ENCODE assay signal across 35 cellular contexts in genomic region chr11:57888385-57888784, GRCh38.
"Had no signal": no experiment of that assay in that cellular context is flagged by ENCODE, and none has a peak within 500 bp of the region (broad histone marks: within the 10 kb centered on the region; RNA-seq: fewer than 3 reads in every experiment).

No MANE protein-coding gene starts in this region.

- H3K36me3 ChIP-seq: adrenal gland, brain microvascular endothelial cell, breast epithelium had no signal

- ATAC-seq: activated CD8-positive, alpha-beta T cell treated with anti-CD3 and anti-CD28 coated beads for 36 hours; activated naive CD4-positive, alpha-beta T cell treated with anti-CD3 and anti-CD28 coated beads, Interleukin-2, amount 50 U/mL, for 72 hours; activated T-cell treated with anti-CD3 and anti-CD28 coated beads, Interleukin-2, amount 50 U/mL, for 4 hours; activated T-cell treated with anti-CD3 and anti-CD28 coated beads, Interleukin-2, amount 50 U/mL, for 72 hours; activated T-helper 17 cell treated with anti-CD3 and anti-CD28 coated beads, Interleukin-2, amount 50 U/mL, for 72 hours; body of pancreas had no signal

- H3K4me3 ChIP-seq: adrenal gland, body of pancreas, breast epithelium had no signal

- H3K4me1 Mint-ChIP-seq: activated B cell treated with CpG ODN at 0.5 μM for 24 hours; activated CD4-positive, alpha-beta T cell treated with anti-CD3 and anti-CD28 coated beads, Interleukin-2, amount 10 ng/mL, durations not matched to agents 24 days and 14 days; activated naive CD8-positive, alpha-beta T cell treated with anti-CD3 and anti-CD28 coated beads for 36 hours; activated T-helper 17 cell treated with anti-CD3 and anti-CD28 coated beads, Interleukin-2, amount 50 U/mL, for 72 hours had no signal

- H3K27ac ChIP-seq: adrenal gland, body of pancreas, brain microvascular endothelial cell, breast epithelium, VCaP had no signal

- H3K9me3 Mint-ChIP-seq: activated B cell treated with CpG ODN at 0.5 μM for 24 hours; activated CD4-positive, alpha-beta T cell treated with anti-CD3 and anti-CD28 coated beads, Interleukin-2, amount 10 ng/mL, durations not matched to agents 24 days and 14 days; activated CD8-positive, alpha-beta T cell treated with anti-CD3 and anti-CD28 coated beads for 36 hours; activated naive CD4-positive, alpha-beta T cell treated with anti-CD3 and anti-CD28 coated beads, Interleukin-2, amount 50 U/mL, for 72 hours; activated T-cell treated with anti-CD3 and anti-CD28 coated beads, Interleukin-2, amount 50 U/mL, for 4 hours; activated T-helper 17 cell treated with anti-CD3 and anti-CD28 coated beads, Interleukin-2, amount 50 U/mL, for 72 hours; T-helper 1 cell treated with Interleukin-12 subunit alpha and Interleukin-12 subunit beta and Interleukin-4 antibody, amounts not matched to agents 30 μg/mL and 1 μg/mL, for 36 hours; T-helper 2 cell treated with Interferon-gamma antibody and Interleukin-4, amounts not matched to agents 5 μg/mL and 100 μg/mL, for 36 hours had no signal

- H3K27ac Mint-ChIP-seq: activated B cell treated with CpG ODN at 0.5 μM for 24 hours; activated CD4-positive, alpha-beta memory T cell treated with anti-CD3 and anti-CD28 coated beads for 36 hours; activated CD4-positive, alpha-beta T cell treated with anti-CD3 and anti-CD28 coated beads, Interleukin-2, amount 10 ng/mL, durations not matched to agents 24 days and 14 days; activated CD8-positive, alpha-beta T cell treated with anti-CD3 and anti-CD28 coated beads for 36 hours; activated naive CD4-positive, alpha-beta T cell treated with anti-CD3 and anti-CD28 coated beads for 36 hours; activated naive CD4-positive, alpha-beta T cell treated with anti-CD3 and anti-CD28 coated beads, Interleukin-2, amount 50 U/mL, for 72 hours; activated naive CD8-positive, alpha-beta T cell treated with anti-CD3 and anti-CD28 coated beads for 36 hours; activated T-cell treated with anti-CD3 and anti-CD28 coated beads, Interleukin-2, amount 50 U/mL, for 72 hours; activated T-helper 1 cell treated with anti-CD3 and anti-CD28 coated beads, Interleukin-12 subunit alpha, Interleukin-12 subunit beta, Interleukin-2, Interleukin-4 antibody, amounts not matched to agents 30 ng/mL and 10 ng/mL and 1 ng/mL, durations not matched to agents 14 hours and 24 hours and 36 hours; activated T-helper 17 cell treated with anti-CD3 and anti-CD28 coated beads, Interleukin-2, amount 50 U/mL, for 72 hours; T-helper 1 cell treated with Interleukin-12 subunit alpha and Interleukin-12 subunit beta and Interleukin-4 antibody, amounts not matched to agents 30 μg/mL and 1 μg/mL, for 36 hours; T-helper 2 cell treated with Interferon-gamma antibody and Interleukin-4, amounts not matched to agents 5 μg/mL and 100 μg/mL, for 36 hours had no signal

- H3K27me3 ChIP-seq: adrenal gland, body of pancreas, brain microvascular endothelial cell, breast epithelium had no signal

- DNase-seq: activated B cell treated with CpG ODN at 0.5 μM for 24 hours; activated CD4-positive, alpha-beta memory T cell treated with anti-CD3 and anti-CD28 coated beads for 36 hours; activated CD4-positive, alpha-beta T cell treated with anti-CD3 and anti-CD28 coated beads for 4 hours; activated CD4-positive, alpha-beta T cell treated with anti-CD3 and anti-CD28 coated beads, Interleukin-2, amount 10 ng/mL, durations not matched to agents 24 days and 14 days; activated CD4-positive, alpha-beta T cell treated with anti-CD3 and anti-CD28 coated beads, Interleukin-2, amount 50 U/mL, for 1 hour; activated CD4-positive, alpha-beta T cell treated with anti-CD3 and anti-CD28 coated beads, Interleukin-2, amount 50 U/mL, for 4 hours; activated CD4-positive, CD25-positive, alpha-beta regulatory T cell treated with anti-CD3 and anti-CD28 coated beads, Interleukin-2, amount 50 U/mL, for 72 hours; activated CD8-positive, alpha-beta memory T cell treated with anti-CD3 and anti-CD28 coated beads, Interleukin-2, amount 50 U/mL, for 4 hours; activated CD8-positive, alpha-beta T cell treated with anti-CD3 and anti-CD28 coated beads for 36 hours; activated effector memory CD4-positive, alpha-beta T cell treated with anti-CD3 and anti-CD28 coated beads, Interleukin-2, amount 50 U/mL, for 16 hours; activated gamma-delta T cell treated with Interleukin-2 at 50 U/mL for 16 hours; activated naive CD4-positive, alpha-beta T cell; activated naive CD4-positive, alpha-beta T cell treated with anti-CD3 and anti-CD28 coated beads for 36 hours; activated naive CD4-positive, alpha-beta T cell treated with anti-CD3 and anti-CD28 coated beads, Interleukin-2, amount 50 U/mL, for 16 hours; activated naive CD8-positive, alpha-beta T cell treated with anti-CD3 and anti-CD28 coated beads for 36 hours; activated T-cell treated with anti-CD3 and anti-CD28 coated beads for 4 hours; activated T-cell treated with anti-CD3 and anti-CD28 coated beads, Interleukin-2, amount 50 U/mL, for 1 hour; activated T-cell treated with anti-CD3 and anti-CD28 coated beads, Interleukin-2, amount 50 U/mL, for 4 hours; activated T-cell treated with anti-CD3 and anti-CD28 coated beads, Interleukin-2, amount 50 U/mL, for 72 hours; adrenal gland; amniotic stem cell; aorta; body of pancreas; brain microvascular endothelial cell; central memory CD4-positive, alpha-beta T cell; T-helper 1 cell; T-helper 2 cell; T-helper 9 cell had no signal

- H3K4me1 ChIP-seq: adrenal gland, body of pancreas, breast epithelium had no signal

- H3K4me3 Mint-ChIP-seq: activated B cell treated with CpG ODN at 0.5 μM for 24 hours; activated CD4-positive, alpha-beta memory T cell treated with anti-CD3 and anti-CD28 coated beads for 36 hours; activated CD4-positive, alpha-beta T cell treated with anti-CD3 and anti-CD28 coated beads, Interleukin-2, amount 10 ng/mL, durations not matched to agents 24 days and 14 days; activated CD8-positive, alpha-beta T cell treated with anti-CD3 and anti-CD28 coated beads for 36 hours; activated naive CD4-positive, alpha-beta T cell treated with anti-CD3 and anti-CD28 coated beads for 36 hours; activated naive CD8-positive, alpha-beta T cell treated with anti-CD3 and anti-CD28 coated beads for 36 hours; activated T-cell treated with anti-CD3 and anti-CD28 coated beads, Interleukin-2, amount 50 U/mL, for 4 hours; activated T-cell treated with anti-CD3 and anti-CD28 coated beads, Interleukin-2, amount 50 U/mL, for 72 hours; activated T-helper 1 cell treated with anti-CD3 and anti-CD28 coated beads, Interleukin-12 subunit alpha, Interleukin-12 subunit beta, Interleukin-2, Interleukin-4 antibody, amounts not matched to agents 30 ng/mL and 10 ng/mL and 1 ng/mL, durations not matched to agents 14 hours and 24 hours and 36 hours; activated T-helper 17 cell treated with anti-CD3 and anti-CD28 coated beads, Interleukin-2, amount 50 U/mL, for 72 hours; T-helper 1 cell treated with Interleukin-12 subunit alpha and Interleukin-12 subunit beta and Interleukin-4 antibody, amounts not matched to agents 30 μg/mL and 1 μg/mL, for 36 hours; T-helper 2 cell treated with Interferon-gamma antibody and Interleukin-4, amounts not matched to agents 5 μg/mL and 100 μg/mL, for 36 hours had no signal

- H3K27me3 Mint-ChIP-seq: activated naive CD8-positive, alpha-beta T cell treated with anti-CD3 and anti-CD28 coated beads for 36 hours had no signal

- H3K36me3 Mint-ChIP-seq: activated CD4-positive, alpha-beta memory T cell treated with anti-CD3 and anti-CD28 coated beads for 36 hours; activated naive CD4-positive, alpha-beta T cell treated with anti-CD3 and anti-CD28 coated beads, Interleukin-2, amount 50 U/mL, for 72 hours; activated naive CD8-positive, alpha-beta T cell treated with anti-CD3 and anti-CD28 coated beads for 36 hours had no signal
